Comparison of ENCODE assay signal across 8 cellular contexts in the genomic region with DNA sequence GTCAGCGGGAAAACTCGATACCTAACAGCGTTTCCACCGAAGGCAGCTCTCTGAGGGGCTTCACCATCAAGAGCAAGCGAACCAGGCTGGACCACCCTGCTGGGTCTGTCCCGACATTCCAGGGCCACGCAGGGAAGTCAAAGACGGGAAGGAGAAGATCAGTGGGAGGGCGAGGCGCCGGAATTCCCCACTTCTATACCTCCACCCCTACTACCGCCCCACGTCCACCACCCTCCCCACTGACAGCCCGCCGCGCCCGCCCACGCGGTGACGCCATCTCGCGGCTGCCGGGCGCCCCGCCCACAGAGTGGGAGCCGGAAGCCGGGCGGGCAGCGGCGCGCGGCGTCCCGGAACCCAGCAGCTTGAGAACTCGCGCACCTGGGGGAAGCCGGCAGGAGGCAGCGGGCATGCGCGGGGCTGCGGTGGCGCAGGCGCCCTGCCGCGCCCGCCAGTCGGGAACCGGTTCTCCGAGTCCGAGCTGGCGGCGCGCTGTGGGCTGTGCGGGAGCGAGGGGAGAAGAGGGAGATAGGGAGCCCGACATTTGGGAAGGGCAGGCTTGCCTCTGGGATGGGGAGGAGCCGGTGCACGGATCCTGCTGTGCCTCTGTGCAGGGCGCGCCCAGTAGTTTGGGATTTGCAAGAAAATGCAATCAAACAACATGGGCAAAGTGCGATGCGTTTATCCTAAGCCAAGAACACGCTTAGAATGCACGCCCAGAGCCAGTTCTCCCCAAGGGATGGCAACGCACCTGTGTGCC. TPM values are rescaled to one million over a fixed set of nuclear protein-coding genes. Genes with fewer than 3 reads are reported as not detected.
DNase-seq lines count a peak whose midpoint lies in the region; ATAC-seq and TF ChIP-seq lines count a peak whose summit lies in the region.

No MANE protein-coding gene starts in this region.

- peak overlapping the region; percentile 92 for H3K4me3 ChIP-seq in BE2C (ENCODE audit: low read depth, low read length)

- no peaks in the 10 kb centered on the region for H3K27me3 ChIP-seq in BE2C

- no peak for TF ChIP-seq CTCF in BE2C (IDR thresholded peaks at IDR 0.05; ENCODE audit: low read depth, low read length)

- H3K36me3 ChIP-seq in BE2C, result 0 out of 2 replicates have a peak, but pooled peaks cover 4% of the 10 kb centered on the region

- 0 out of 2 replicates have a peak, but pooled peaks cover 3% of the 10 kb centered on the region for H3K4me1 ChIP-seq in BE2C

- peak overlapping the region; percentile 93 for H3K27ac ChIP-seq in cingulate gyrus (ENCODE audit: low read depth, low read length)

- TF ChIP-seq POLR2A in GM19193 (IDR thresholded peaks at IDR 0.05; ENCODE audit: extremely low read depth, insufficient read depth, insufficient read length), result peak; percentile 82

- peak; percentile 53 for ATAC-seq in HG03354 (IDR thresholded peaks at IDR 0.05; ENCODE audit: poor library complexity, severe bottlenecking, unreplicated experiment)
- peak; percentile 77 for ATAC-seq in left colon

- intact Hi-C loops in left colon (cut with DNase I, micrococcal nuclease), result loop anchor here in 1 of 2 donors (5.0 kb wide), 1 partner anchor 145 kb away; no protein-coding TSS in a partner anchor

- no peaks in the 10 kb centered on the region for H3K9me3 ChIP-seq in BE2C

- DNase-seq in BE2C, result peak; percentile 84
- peak; percentile 42 for DNase-seq in NCI-H510A (lab: John Stamatoyannopoulos, UW)
- DNase-seq in activated CD4-positive, alpha-beta T cell treated with anti-CD3 and anti-CD28 coated beads for 4 hours, result peak; percentile 94 to 95
- peak; percentile 91 for DNase-seq in left colon
- DNase-seq in stimulated activated CD4-positive, alpha-beta T cell treated with anti-CD3 and anti-CD28 coated beads, Interleukin-1b, Interleukin-23, amount 100 ng/mL, for 24 hours (ENCODE audit: low read depth in 4 of 4, low spot score in 1 of 4), result peak; percentile 77 to 85 (median 85)

RNA-seq across cellular contexts. Expression of a gene that starts 3.2 kb away (rescaled TPM):
- 32.5 TPM for polyA plus RNA-seq in BE2C (2012; ENCODE audit: insufficient read depth, insufficient read length, low read depth)
- 10 to 100 TPM; 27.2 to 28.4 TPM for total RNA-seq in left colon

Comparison
In these comparisons a context has a peak if more than half of its experiments do, and no peak if none do; other contexts are left out.
1. Peak in every context shown above with its lines: DNase-seq, ATAC-seq, H3K4me3 ChIP-seq and H3K27ac ChIP-seq.
2. DNase-seq: peak in every context shown above with its lines; median percentile 94 in activated CD4-positive, alpha-beta T cell treated with anti-CD3 and anti-CD28 coated beads for 4 hours; 91 in left colon; 85 in stimulated activated CD4-positive, alpha-beta T cell treated with anti-CD3 and anti-CD28 coated beads, Interleukin-1b, Interleukin-23, amount 100 ng/mL, for 24 hours; 84 in BE2C; 42 in NCI-H510A.